ENCODE assay signal across 21 cellular contexts in the genomic region with DNA sequence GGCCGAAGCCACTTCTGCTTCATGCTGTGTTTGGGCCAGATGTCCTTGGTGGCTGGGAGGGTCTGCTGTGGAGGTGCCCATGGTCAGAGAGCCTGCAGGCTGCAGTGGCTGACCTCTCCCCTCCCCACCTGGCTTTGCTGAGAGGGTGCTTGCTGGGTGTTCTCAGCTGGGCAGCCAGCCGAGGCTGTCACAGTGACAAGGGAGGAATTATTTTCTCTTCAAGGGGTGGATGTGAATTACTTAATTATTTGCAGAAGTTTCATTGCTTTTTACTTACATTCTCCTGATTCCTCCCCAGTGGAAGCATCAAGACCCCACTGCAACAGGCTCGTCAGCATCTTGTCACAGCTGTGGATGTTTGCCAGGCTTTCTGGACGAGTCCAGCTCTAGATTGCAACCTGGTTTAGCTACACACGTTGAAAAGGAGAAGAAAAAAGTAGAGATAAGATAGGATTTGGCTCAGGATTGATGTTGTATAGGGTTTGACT.
A peak's percentile ranks its signal among the peaks of the same experiment; 100 is the strongest.
DNase-seq lines count a peak whose midpoint lies in the region; ATAC-seq, FAIRE-seq and TF ChIP-seq lines count a peak whose summit lies in the region.
"Had no signal": no experiment of that assay in that cellular context is flagged by ENCODE, and none has a peak within 500 bp of the region (broad histone marks: within the 10 kb centered on the region; RNA-seq: fewer than 3 reads in every experiment).

No MANE protein-coding gene starts in this region.

- H3K27me3 ChIP-seq in A673 (replicated peaks; ENCODE audit: insufficient read depth, low read depth, low read length, poor library complexity) (no peaks in the 10 kb centered on the region), GM23338 (ENCODE audit: insufficient read depth) (no peaks in the 10 kb centered on the region), HepG2 (ENCODE audit: control insufficient read depth in 1 of 2, insufficient read depth in 2 of 2, low read length in 2 of 2) (no peaks in the 10 kb centered on the region)

- H3K4me2 ChIP-seq in GM23338 = no peak overlapping the region
- no peak overlapping the region for H3K4me2 ChIP-seq in HepG2 (ENCODE audit: low read depth, low read length)

- peak overlapping the region; percentile 38 for H3K27ac ChIP-seq in A673 (ENCODE audit: low read depth, low read length, poor library complexity, severe bottlenecking)
- H3K27ac ChIP-seq in GM23338 (ENCODE audit: low read depth) = no peak overlapping the region
- no peak overlapping the region for H3K27ac ChIP-seq in HepG2 (ENCODE audit: extremely low read length, insufficient read depth, low read length)
- H3K27ac ChIP-seq: GM23248, SK-N-MC had no signal

- H3K27me3 Mint-ChIP-seq in GM23338 (ENCODE audit: insufficient read depth, low read depth, poor library complexity) = peaks cover 7% of the 10 kb centered on the region
- H3K27me3 Mint-ChIP-seq in chondrocyte (ENCODE audit: low read depth) = no peaks in the 10 kb centered on the region
- peaks cover 5% of the 10 kb centered on the region for H3K27me3 Mint-ChIP-seq in glutamatergic neuron (ENCODE audit: unreplicated experiment)
- H3K27me3 Mint-ChIP-seq: activated naive CD8-positive, alpha-beta T cell treated with anti-CD3 and anti-CD28 coated beads for 36 hours; CD4-positive, alpha-beta T cell; natural killer cell treated with Interleukin-12 subunit alpha and Interleukin-12 subunit beta and Interleukin-15 and Interleukin-18, amount 100 ng/mL, for 72 hours had no signal

- no TSS peak for BruUV-seq in A673 (replicated peaks; lab: Mats Ljungman, UMichigan)
- no TSS peak for BruUV-seq in HepG2 (replicated peaks; lab: Mats Ljungman, UMichigan)

- peak overlapping the region; percentile 61; the same call in 1 of the 2 replicates for H3K27ac Mint-ChIP-seq in GM23338
- H3K27ac Mint-ChIP-seq in chondrocyte (ENCODE audit: unreplicated experiment) = peak overlapping the region; percentile 82
- peak overlapping the region; percentile 67 for H3K27ac Mint-ChIP-seq in glutamatergic neuron (ENCODE audit: unreplicated experiment)
- H3K27ac Mint-ChIP-seq: activated naive CD8-positive, alpha-beta T cell treated with anti-CD3 and anti-CD28 coated beads for 36 hours; CD4-positive, alpha-beta T cell; mesothelial cell of epicardium; natural killer cell treated with Interleukin-12 subunit alpha and Interleukin-12 subunit beta and Interleukin-15 and Interleukin-18, amount 100 ng/mL, for 72 hours; stimulated activated effector memory CD8-positive, alpha-beta T cell treated with anti-CD3 and anti-CD28 coated beads, Interleukin-12 subunit alpha, Interleukin-12 subunit beta, amount 100 ng/mL, for 72 hours had no signal

- no peaks in the 10 kb centered on the region for H3F3A ChIP-seq in GM23338 (replicated peaks; ENCODE audit: low read depth)

- H2AFZ ChIP-seq in GM23338 (no peak overlapping the region), HepG2 (ENCODE audit: low read length) (no peak overlapping the region)
- H2AFZ ChIP-seq: GM23248 had no signal

- ATAC-seq in GM23338 (no peak), HepG2 (no peak)
- ATAC-seq: left colon; natural killer cell treated with Interleukin-12 subunit alpha and Interleukin-12 subunit beta and Interleukin-15 and Interleukin-18, amount 100 ng/mL, for 72 hours; Panc1; stimulated activated effector memory CD8-positive, alpha-beta T cell treated with anti-CD3 and anti-CD28 coated beads, Interleukin-12 subunit alpha, Interleukin-12 subunit beta, amount 100 ng/mL, for 72 hours had no signal

- H3K4me1 ChIP-seq in A673 (ENCODE audit: insufficient read depth, low read length, poor library complexity, severe bottlenecking) (peaks cover 83% of the 10 kb centered on the region), GM23338 (ENCODE audit: insufficient read depth) (peaks cover 14% of the 10 kb centered on the region; the same call in 1 of the 2 replicates), HepG2 (ENCODE audit: insufficient read depth, low read length) (peaks cover 25% of the 10 kb centered on the region)

- H4K20me1 ChIP-seq in GM23338 (replicated peaks; ENCODE audit: insufficient read depth) = peaks cover 8% of the 10 kb centered on the region
- no peaks in the 10 kb centered on the region for H4K20me1 ChIP-seq in HepG2 (ENCODE audit: insufficient read depth, low read length)

- H3K9me3 Mint-ChIP-seq in GM23338 (no peaks in the 10 kb centered on the region), chondrocyte (ENCODE audit: low read depth) (no peaks in the 10 kb centered on the region), glutamatergic neuron (ENCODE audit: unreplicated experiment) (peaks cover 2% of the 10 kb centered on the region)
- H3K9me3 Mint-ChIP-seq: activated naive CD8-positive, alpha-beta T cell treated with anti-CD3 and anti-CD28 coated beads for 36 hours; CD4-positive, alpha-beta T cell; mesothelial cell of epicardium; natural killer cell treated with Interleukin-12 subunit alpha and Interleukin-12 subunit beta and Interleukin-15 and Interleukin-18, amount 100 ng/mL, for 72 hours; stimulated activated effector memory CD8-positive, alpha-beta T cell treated with anti-CD3 and anti-CD28 coated beads, Interleukin-12 subunit alpha, Interleukin-12 subunit beta, amount 100 ng/mL, for 72 hours had no signal

- WGBS in HepG2 (ENCODE audit: low lambda C conversion rate) = 95% methylated on average over 4 of the region's 5 CpGs

- no peak for TF ChIP-seq POLR2A in HepG2 (IDR thresholded peaks at IDR 0.05; ENCODE audit: insufficient read depth in 1 of 2, low read depth in 2 of 2, low read length in 2 of 2)

- intact Hi-C loops in A673 (cut with micrococcal nuclease; ENCODE audit: unreplicated experiment) (no loop called here), HepG2 (cut with micrococcal nuclease; ENCODE audit: unreplicated experiment) (no loop called here)

- in situ Hi-C loops in HepG2 (cut with HindIII; ENCODE audit: extremely low pct_ligation_motif_present, low pct_unique_long_range_greater_than_20kb) = no loop called here

- DNase-seq in A673 (ENCODE audit: low spot score) = no peak
- DNase-seq in GM23338 (ENCODE audit: low spot score) = no peak
- DNase-seq in chondrocyte (ENCODE audit: low spot score) = no peak
- peak; percentile 27 for DNase-seq in glutamatergic neuron
- no peak for DNase-seq in GM19239 (ENCODE audit: insufficient read length, low spot score)
- DNase-seq in NCI-H1694 treated with DMSO at 0.1 percent for 48 hours (lab: John Stamatoyannopoulos, UW) = no peak
- DNase-seq in AG20443 (ENCODE audit: low spot score) = no peak
- no peak for DNase-seq in HepG2 (ENCODE audit: low spot score)
- DNase-seq: activated CD4-positive, CD25-positive, alpha-beta regulatory T cell treated with anti-CD3 and anti-CD28 coated beads, Interleukin-2, amount 50 U/mL, for 72 hours; activated naive CD8-positive, alpha-beta T cell treated with anti-CD3 and anti-CD28 coated beads for 36 hours; CD4-positive, alpha-beta T cell; GDM1; GM23248; left colon; NCI-H2029; T-helper 9 cell had no signal

- no peak for TF ChIP-seq RAD21 in HepG2 (CRISPR knock-in tag; IDR thresholded peaks at IDR 0.05)

- no peak overlapping the region for H3K4me3 ChIP-seq in A673 (ENCODE audit: low read depth, low read length, poor library complexity, severe bottlenecking)
- no peak overlapping the region for H3K4me3 ChIP-seq in GM23338
- no peak overlapping the region for H3K4me3 ChIP-seq in HepG2 (replicated peaks in 1 of 3; ENCODE audit: insufficient read depth in 1 of 3, low read depth in 2 of 3, low read length in 3 of 3)
- H3K4me3 ChIP-seq: GM23248, SK-N-MC had no signal

- TF ChIP-seq CTCF in A673 (conservative IDR thresholded peaks at IDR 0.05; ENCODE audit: low read depth, low read length) = no peak
- no peak for TF ChIP-seq CTCF in GM23338 (conservative IDR thresholded peaks at IDR 0.05; ENCODE audit: low read depth in 2 of 2)
- no peak for TF ChIP-seq CTCF in chondrocyte (IDR thresholded peaks at IDR 0.05)
- TF ChIP-seq CTCF in glutamatergic neuron (IDR thresholded peaks at IDR 0.05; ENCODE audit: partially characterized antibody, unreplicated experiment) = no peak
- TF ChIP-seq CTCF in HepG2 (CRISPR knock-in tag; IDR thresholded peaks at IDR 0.05) = no peak

- H3K36me3 ChIP-seq in A673 (ENCODE audit: insufficient read depth, low read length, poor library complexity, severe bottlenecking) (no peaks in the 10 kb centered on the region), GM23338 (ENCODE audit: insufficient read depth) (no peaks in the 10 kb centered on the region), HepG2 (replicated peaks in 1 of 2; ENCODE audit: control insufficient read depth in 1 of 2, insufficient read depth in 2 of 2, low read length in 2 of 2) (no peaks in the 10 kb centered on the region)

- H3K9me3 ChIP-seq in A673 (ENCODE audit: low read depth, low read length, poor library complexity, severe bottlenecking) = no peaks in the 10 kb centered on the region
- H3K9me3 ChIP-seq in HepG2 (ENCODE audit: low read length) = no peaks in the 10 kb centered on the region

- FAIRE-seq in GM19239 (lab: Jason Lieb, UNC) (no peak), HepG2 (lab: Jason Lieb, UNC) (no peak)

- H3K4me3 Mint-ChIP-seq in GM23338 (no peak overlapping the region), chondrocyte (ENCODE audit: unreplicated experiment) (peak overlapping the region; percentile 19), glutamatergic neuron (ENCODE audit: unreplicated experiment) (no peak overlapping the region)
- H3K4me3 Mint-ChIP-seq: activated naive CD8-positive, alpha-beta T cell treated with anti-CD3 and anti-CD28 coated beads for 36 hours; CD4-positive, alpha-beta T cell; mesothelial cell of epicardium; natural killer cell treated with Interleukin-12 subunit alpha and Interleukin-12 subunit beta and Interleukin-15 and Interleukin-18, amount 100 ng/mL, for 72 hours; stimulated activated effector memory CD8-positive, alpha-beta T cell treated with anti-CD3 and anti-CD28 coated beads, Interleukin-12 subunit alpha, Interleukin-12 subunit beta, amount 100 ng/mL, for 72 hours had no signal

- POLR2A ChIA-PET in A673 (lab: Charles Lee; ENCODE audit: low non-redundant PET) = no interaction called here
- POLR2A ChIA-PET in HepG2 (lab: Yijun Ruan, JAX) = no interaction called here

- H3K4me1 Mint-ChIP-seq in GM23338 = peaks cover 66% of the 10 kb centered on the region
- peaks cover 85% of the 10 kb centered on the region for H3K4me1 Mint-ChIP-seq in chondrocyte (ENCODE audit: low read depth)
- H3K4me1 Mint-ChIP-seq in glutamatergic neuron (ENCODE audit: low read depth, unreplicated experiment) = peaks cover 39% of the 10 kb centered on the region

- peaks cover 73% of the 10 kb centered on the region for H3K79me2 ChIP-seq in GM23338 (replicated peaks; ENCODE audit: insufficient read depth)
- H3K79me2 ChIP-seq in HepG2 (ENCODE audit: insufficient read depth, low read length) = peaks cover 22% of the 10 kb centered on the region

- H3K9me2 ChIP-seq in GM23338 (ENCODE audit: insufficient read depth) = no peaks in the 10 kb centered on the region

- H3K9ac ChIP-seq in HepG2 (ENCODE audit: insufficient read depth, low read depth, low read length) = no peak overlapping the region
- H3K9ac ChIP-seq: GM23248 had no signal

- CTCF ChIA-PET in A673 (lab: Charles Lee) (no interaction called here), HepG2 (lab: Yijun Ruan, JAX; ENCODE audit: low intra/inter-chr PET ratio, low total read pairs) (no interaction called here)

- no peak for TF ChIP-seq EP300 in HepG2 (IDR thresholded peaks at IDR 0.05; ENCODE audit: low read depth in 2 of 2, low read length in 2 of 2)
- no peak for TF ChIP-seq EP300 in HepG2 (CRISPR knock-in tag; IDR thresholded peaks at IDR 0.05; ENCODE audit: borderline replicate concordance)

- H3K36me3 Mint-ChIP-seq in GM23338 (ENCODE audit: low read depth) = no peaks in the 10 kb centered on the region
- peaks cover 2% of the 10 kb centered on the region for H3K36me3 Mint-ChIP-seq in chondrocyte (ENCODE audit: low read depth)
- H3K36me3 Mint-ChIP-seq in glutamatergic neuron (ENCODE audit: unreplicated experiment) = no peaks in the 10 kb centered on the region
- H3K36me3 Mint-ChIP-seq: mesothelial cell of epicardium; natural killer cell treated with Interleukin-12 subunit alpha and Interleukin-12 subunit beta and Interleukin-15 and Interleukin-18, amount 100 ng/mL, for 72 hours had no signal
